In genomic region chr9:121144482-121144881, GRCh38 we compare ENCODE assay signal across 22 cellular contexts. TPM values are rescaled to one million over a fixed set of nuclear protein-coding genes. Genes with fewer than 3 reads are reported as not detected.
DNase-seq lines count a peak whose midpoint lies in the region; ATAC-seq and TF ChIP-seq lines count a peak whose summit lies in the region.
"Had no signal": no experiment of that assay in that cellular context is flagged by ENCODE, and none has a peak within 500 bp of the region (broad histone marks: within the 10 kb centered on the region; RNA-seq: fewer than 3 reads in every experiment).

No MANE protein-coding gene starts in this region.

- DNase-seq in CD14-positive monocyte (ENCODE audit: low spot score), result no peak
- DNase-seq in CD4-positive, alpha-beta T cell, result no peak
- DNase-seq in central memory CD8-positive, alpha-beta T cell (ENCODE audit: low spot score in 2 of 2), result no peak
- no peak for DNase-seq in naive thymus-derived CD4-positive, alpha-beta T cell
- DNase-seq in NCI-H1048 (lab: John Stamatoyannopoulos, UW), result no peak
- DNase-seq in NCI-H2029 (lab: John Stamatoyannopoulos, UW), result no peak
- DNase-seq: AML-193, GM23248, H7, Kasumi-1, NCI-H1105, NCI-H1436 treated with DMSO at 0.1 percent for 48 hours, NCI-H187 treated with DMSO at 0.1 percent for 48 hours, NCI-H446 treated with DMSO at 0.1 percent for 48 hours, NCI-H526 treated with DMSO at 0.1 percent for 48 hours, SHP77 had no signal

- H3K27ac ChIP-seq in CD4-positive, alpha-beta T cell (ENCODE audit: low read depth, low read length), result no peak overlapping the region
- no peak overlapping the region for H3K27ac ChIP-seq in naive thymus-derived CD4-positive, alpha-beta T cell (ENCODE audit: low read depth, low read length)
- H3K27ac ChIP-seq: A549; BLaER1 treated with 17β-estradiol and CSF1 and Interleukin-3, amounts not matched to agents 10 nM and 100 nM; GM23248; RWPE1 had no signal

- CTCF ChIA-PET in CD4-positive, alpha-beta T cell (lab: Charles Lee), result interaction anchor here (1.1 kb wide), 1 partner anchor 37 kb away, joined by 3 read pairs; no protein-coding TSS in a partner anchor
- CTCF ChIA-PET in naive thymus-derived CD4-positive, alpha-beta T cell (lab: Charles Lee), result no interaction called here

- H3K36me3 ChIP-seq in naive thymus-derived CD4-positive, alpha-beta T cell (ENCODE audit: control insufficient read depth in 2 of 3, insufficient read depth in 3 of 3, low read length in 3 of 3), result peaks cover 25 to 95% (median 41%) of the 10 kb centered on the region in 3 experiments

- H3K27me3 ChIP-seq in CD4-positive, alpha-beta T cell (ENCODE audit: control insufficient read depth, insufficient read depth, low read length), result no peaks in the 10 kb centered on the region
- no peaks in the 10 kb centered on the region for H3K27me3 ChIP-seq in naive thymus-derived CD4-positive, alpha-beta T cell (ENCODE audit: control insufficient read depth in 2 of 2, insufficient read depth in 2 of 2, low read length in 2 of 2)
- H3K27me3 ChIP-seq: BLaER1 treated with 17β-estradiol and CSF1 and Interleukin-3, amounts not matched to agents 10 nM and 100 nM had no signal

- no peak for TF ChIP-seq CTCF in CD14-positive monocyte (IDR thresholded peaks at IDR 0.05)
- TF ChIP-seq CTCF in CD4-positive, alpha-beta T cell (IDR thresholded peaks at IDR 0.05), result no peak

- H3K4me3 Mint-ChIP-seq in CD14-positive monocyte, result no peak overlapping the region
- H3K4me3 Mint-ChIP-seq in CD4-positive, alpha-beta T cell, result no peak overlapping the region
- H3K4me3 Mint-ChIP-seq in central memory CD8-positive, alpha-beta T cell, result no peak overlapping the region
- no peak overlapping the region for H3K4me3 Mint-ChIP-seq in naive thymus-derived CD4-positive, alpha-beta T cell

- H3K4me1 Mint-ChIP-seq in CD14-positive monocyte, result no peaks in the 10 kb centered on the region
- H3K4me1 Mint-ChIP-seq in CD4-positive, alpha-beta T cell (ENCODE audit: low read depth), result peaks cover 5% of the 10 kb centered on the region
- H3K4me1 Mint-ChIP-seq in central memory CD8-positive, alpha-beta T cell, result peaks cover 6% of the 10 kb centered on the region
- H3K4me1 Mint-ChIP-seq in naive thymus-derived CD4-positive, alpha-beta T cell, result peaks cover 4 to 24% (median 6%) of the 10 kb centered on the region in 7 donors

- intact Hi-C loops in CD14-positive monocyte (cut with micrococcal nuclease), result no loop called here
- intact Hi-C loops in CD4-positive, alpha-beta T cell (cut with DNase I, micrococcal nuclease), result no loop called here
- intact Hi-C loops in naive thymus-derived CD4-positive, alpha-beta T cell (cut with micrococcal nuclease), result no loop called here

- no peaks in the 10 kb centered on the region for H3K4me1 ChIP-seq in naive thymus-derived CD4-positive, alpha-beta T cell (ENCODE audit: control insufficient read depth in 2 of 2, insufficient read depth in 2 of 2, low read length in 2 of 2)
- H3K4me1 ChIP-seq: BLaER1 treated with 17β-estradiol and CSF1 and Interleukin-3, amounts not matched to agents 10 nM and 100 nM had no signal

- peak overlapping the region in 4 of 7 donors; percentile 13 to 65 (median 26) for H3K27ac Mint-ChIP-seq in CD14-positive monocyte
- peak overlapping the region; percentile 1 for H3K27ac Mint-ChIP-seq in CD4-positive, alpha-beta T cell
- peak overlapping the region; percentile 68 for H3K27ac Mint-ChIP-seq in central memory CD8-positive, alpha-beta T cell (ENCODE audit: low read depth)
- peak overlapping the region in 6 of 9 donors; percentile 28 to 79 (median 50) for H3K27ac Mint-ChIP-seq in naive thymus-derived CD4-positive, alpha-beta T cell

- H3K36me3 Mint-ChIP-seq in CD14-positive monocyte, result peaks cover 94 to 99% of the 10 kb centered on the region in 2 donors
- H3K36me3 Mint-ChIP-seq in CD4-positive, alpha-beta T cell (ENCODE audit: low read depth), result peaks cover 93% of the 10 kb centered on the region
- H3K36me3 Mint-ChIP-seq in central memory CD8-positive, alpha-beta T cell (ENCODE audit: insufficient read depth), result peaks cover 75% of the 10 kb centered on the region
- peaks cover 42 to 74% (median 59%) of the 10 kb centered on the region in 5 donors for H3K36me3 Mint-ChIP-seq in naive thymus-derived CD4-positive, alpha-beta T cell

- ATAC-seq in CD4-positive, alpha-beta T cell (ENCODE audit: poor library complexity), result no peak
- no peak for ATAC-seq in central memory CD8-positive, alpha-beta T cell (replicated peaks; ENCODE audit: extremely low read depth, poor library complexity, severe bottlenecking)
- no peak for ATAC-seq in naive thymus-derived CD4-positive, alpha-beta T cell
- no peak for ATAC-seq in GM18520 (IDR thresholded peaks at IDR 0.05; ENCODE audit: unreplicated experiment)
- ATAC-seq: A549, K562, Panc1 had no signal

- POLR2A ChIA-PET in CD4-positive, alpha-beta T cell (lab: Charles Lee), result interaction anchor here (1.2 kb wide), 2 partner anchors 17 to 23 kb away, joined by 3 to 4 read pairs; no protein-coding TSS in a partner anchor
- POLR2A ChIA-PET in naive thymus-derived CD4-positive, alpha-beta T cell (lab: Charles Lee), result interaction anchor here (2.2 kb wide), 1 partner anchor 19 kb away, joined by 6 read pairs; no protein-coding TSS in a partner anchor

- no peaks in the 10 kb centered on the region for H3K9me3 Mint-ChIP-seq in CD14-positive monocyte
- H3K9me3 Mint-ChIP-seq in CD4-positive, alpha-beta T cell, result no peaks in the 10 kb centered on the region
- no peaks in the 10 kb centered on the region for H3K9me3 Mint-ChIP-seq in central memory CD8-positive, alpha-beta T cell
- H3K9me3 Mint-ChIP-seq in naive thymus-derived CD4-positive, alpha-beta T cell, result peaks cover 0 to 1% (median 0%) of the 10 kb centered on the region in 11 donors

- H3K27me3 Mint-ChIP-seq in CD14-positive monocyte (ENCODE audit: low read depth in 3 of 3), result no peaks in the 10 kb centered on the region
- no peaks in the 10 kb centered on the region for H3K27me3 Mint-ChIP-seq in CD4-positive, alpha-beta T cell
- no peaks in the 10 kb centered on the region for H3K27me3 Mint-ChIP-seq in central memory CD8-positive, alpha-beta T cell
- H3K27me3 Mint-ChIP-seq in naive thymus-derived CD4-positive, alpha-beta T cell, result no peaks in the 10 kb centered on the region

- H3K9me3 ChIP-seq in CD4-positive, alpha-beta T cell (ENCODE audit: control insufficient read depth, low read length), result no peaks in the 10 kb centered on the region
- H3K9me3 ChIP-seq in naive thymus-derived CD4-positive, alpha-beta T cell (ENCODE audit: control insufficient read depth in 2 of 3, low read length in 3 of 3), result no peaks in the 10 kb centered on the region
- H3K9me3 ChIP-seq: A549; BLaER1 treated with 17β-estradiol and CSF1 and Interleukin-3, amounts not matched to agents 10 nM and 100 nM had no signal

- no peak overlapping the region for H3K4me3 ChIP-seq in naive thymus-derived CD4-positive, alpha-beta T cell (ENCODE audit: low read length)
- H3K4me3 ChIP-seq: A549; BLaER1 treated with 17β-estradiol and CSF1 and Interleukin-3, amounts not matched to agents 10 nM and 100 nM; GM23248; K562 had no signal

RNA-seq across cellular contexts. Expression of gene RAB14, which starts 57.2 kb away (rescaled TPM):
- polyA plus RNA-seq in CD14-positive monocyte, result 10 to 100 TPM; 44.4 to 60.0 TPM
- 10 to 100 TPM; 57.4 to 58.2 TPM for total RNA-seq in CD4-positive, alpha-beta T cell
- total RNA-seq in naive thymus-derived CD4-positive, alpha-beta T cell, result 10 to 100 TPM; 43.9 to 66.5 (median 60.7) TPM
- 10 to 100 TPM; 30.5 to 38.7 TPM for polyA plus RNA-seq in naive thymus-derived CD4-positive, alpha-beta T cell

Comparison
In these comparisons a context has a peak if more than half of its experiments do, and no peak if none do; other contexts are left out.
1. H3K27ac Mint-ChIP-seq: peak in every context shown above with its lines; median percentile 68 in central memory CD8-positive, alpha-beta T cell; 50 in naive thymus-derived CD4-positive, alpha-beta T cell; 26 in CD14-positive monocyte; 1 in CD4-positive, alpha-beta T cell.